17 cellular contexts compared by ENCODE assay signal in genomic region chr18:46291149-46291548, GRCh38.
DNase-seq lines count a peak whose midpoint lies in the region; ATAC-seq and TF ChIP-seq lines count a peak whose summit lies in the region.
"Had no signal": no experiment of that assay in that cellular context is flagged by ENCODE, and none has a peak within 500 bp of the region (broad histone marks: within the 10 kb centered on the region; RNA-seq: fewer than 3 reads in every experiment).

No MANE protein-coding gene starts in this region.

- TF ChIP-seq EP300 in suprapubic skin (IDR thresholded peaks at IDR 0.05) = no peak

- no peaks in the 10 kb centered on the region for H3K27me3 ChIP-seq in CD4-positive, CD25-positive, alpha-beta regulatory T cell (ENCODE audit: control insufficient read depth, insufficient read depth, low read length)
- no peaks in the 10 kb centered on the region for H3K27me3 ChIP-seq in suprapubic skin
- H3K27me3 ChIP-seq: adrenal gland, BE2C had no signal

- H3K27me3 Mint-ChIP-seq in CD4-positive, CD25-positive, alpha-beta regulatory T cell = no peaks in the 10 kb centered on the region
- H3K27me3 Mint-ChIP-seq in memory B cell = no peaks in the 10 kb centered on the region

- H3K9me3 Mint-ChIP-seq in CD4-positive, CD25-positive, alpha-beta regulatory T cell = no peaks in the 10 kb centered on the region
- no peaks in the 10 kb centered on the region for H3K9me3 Mint-ChIP-seq in memory B cell

- H3K36me3 Mint-ChIP-seq in CD4-positive, CD25-positive, alpha-beta regulatory T cell = no peaks in the 10 kb centered on the region
- no peaks in the 10 kb centered on the region for H3K36me3 Mint-ChIP-seq in memory B cell

- no peak overlapping the region for H3K4me3 Mint-ChIP-seq in CD4-positive, CD25-positive, alpha-beta regulatory T cell
- no peak overlapping the region for H3K4me3 Mint-ChIP-seq in memory B cell

- H3K36me3 ChIP-seq in CD4-positive, CD25-positive, alpha-beta regulatory T cell (ENCODE audit: control insufficient read depth, insufficient read depth, low read length) = no peaks in the 10 kb centered on the region
- no peaks in the 10 kb centered on the region for H3K36me3 ChIP-seq in suprapubic skin
- H3K36me3 ChIP-seq: adrenal gland, BE2C had no signal

- no peaks in the 10 kb centered on the region for H3K9me3 ChIP-seq in CD4-positive, CD25-positive, alpha-beta regulatory T cell (ENCODE audit: control insufficient read depth in 2 of 2, low read length in 2 of 2)
- H3K9me3 ChIP-seq in suprapubic skin = no peaks in the 10 kb centered on the region
- H3K9me3 ChIP-seq: adrenal gland, BE2C had no signal

- intact Hi-C loops in posterior cingulate gyrus (cut with DNase I) = no loop called here

- peak; percentile 22 to 31 for ATAC-seq in CD4-positive, CD25-positive, alpha-beta regulatory T cell (ENCODE audit: low read depth in 2 of 2)
- ATAC-seq in HG02885 (IDR thresholded peaks at IDR 0.05; ENCODE audit: poor library complexity, unreplicated experiment) = peak; percentile 38
- ATAC-seq in memory B cell (ENCODE audit: low read depth) = peak; percentile 87

- H3K4me1 ChIP-seq in CD4-positive, CD25-positive, alpha-beta regulatory T cell (ENCODE audit: control insufficient read depth, insufficient read depth, low read length, poor library complexity, severe bottlenecking) = no peaks in the 10 kb centered on the region
- peaks cover 5% of the 10 kb centered on the region for H3K4me1 ChIP-seq in suprapubic skin
- H3K4me1 ChIP-seq: adrenal gland, BE2C had no signal

- H3K4me1 Mint-ChIP-seq in CD4-positive, CD25-positive, alpha-beta regulatory T cell = peaks cover 0 to 2% (median 0%) of the 10 kb centered on the region in 4 donors
- peaks cover 8% of the 10 kb centered on the region for H3K4me1 Mint-ChIP-seq in memory B cell

- peak in 2 of 3 donors; percentile 10 to 40 for DNase-seq in CD4-positive, CD25-positive, alpha-beta regulatory T cell
- DNase-seq in SIG-M5 (lab: John Stamatoyannopoulos, UW) (peak; percentile 22), memory B cell (ENCODE audit: low spot score in 2 of 2) (no peak), NCI-H82 (lab: John Stamatoyannopoulos, UW) (no peak), posterior cingulate gyrus (no peak), suprapubic skin (ENCODE audit: low spot score in 2 of 2) (no peak)
- DNase-seq in stimulated activated CD4-positive, alpha-beta T cell treated with anti-CD3 and anti-CD28 coated beads, Interleukin-4, amount 100 ng/mL, for 1 hour = no peak
- DNase-seq: activated CD4-positive, alpha-beta T cell treated with anti-CD3 and anti-CD28 coated beads for 48 hours; adrenal gland; BE2C; foreskin melanocyte; mammary epithelial cell; NCI-H2029; NCI-H510A; retina; substantia nigra had no signal

- no peak overlapping the region for H3K27ac Mint-ChIP-seq in CD4-positive, CD25-positive, alpha-beta regulatory T cell
- H3K27ac Mint-ChIP-seq in memory B cell = no peak overlapping the region

- no peak for TF ChIP-seq POLR2A in suprapubic skin (IDR thresholded peaks at IDR 0.05)

- TF ChIP-seq CTCF in suprapubic skin (IDR thresholded peaks at IDR 0.05) = no peak

- WGBS in suprapubic skin = 68% methylated on average over 4 of the region's 4 CpGs

- no peak overlapping the region for H3K27ac ChIP-seq in CD4-positive, CD25-positive, alpha-beta regulatory T cell (ENCODE audit: insufficient read depth, low read length, poor library complexity, severe bottlenecking)
- H3K27ac ChIP-seq in suprapubic skin = no peak overlapping the region
- H3K27ac ChIP-seq: adrenal gland had no signal

- H3K4me3 ChIP-seq in CD4-positive, CD25-positive, alpha-beta regulatory T cell (ENCODE audit: low read depth, low read length) = no peak overlapping the region
- H3K4me3 ChIP-seq in suprapubic skin = no peak overlapping the region
- H3K4me3 ChIP-seq: adrenal gland had no signal

Comparison
In these comparisons a context has a peak if more than half of its experiments do, and no peak if none do; other contexts are left out.
1. ATAC-seq: peak in every context shown above with its lines; median percentile 87 in memory B cell; 38 in HG02885; 26 in CD4-positive, CD25-positive, alpha-beta regulatory T cell.
2. DNase-seq: peak in CD4-positive, CD25-positive, alpha-beta regulatory T cell (2 of 3) and SIG-M5 (single experiment); none in memory B cell (0 of 2), NCI-H82 (single experiment), stimulated activated CD4-positive, alpha-beta T cell treated with anti-CD3 and anti-CD28 coated beads, Interleukin-4, amount 100 ng/mL, for 1 hour (single experiment), posterior cingulate gyrus (0 of 10) and suprapubic skin (0 of 2).